In genomic region chr16:4694664-4695451, GRCh38 we compare ENCODE assay signal across 8 cellular contexts. TPM values are rescaled to one million over a fixed set of nuclear protein-coding genes. Genes with fewer than 3 reads are reported as not detected.
DNase-seq lines count a peak whose midpoint lies in the region; ATAC-seq and TF ChIP-seq lines count a peak whose summit lies in the region.

No MANE protein-coding gene starts in this region.

- H3K9ac ChIP-seq in SK-N-MC (ENCODE audit: insufficient read length): no peak overlapping the region
- H3K9ac ChIP-seq in fibroblast of lung (ENCODE audit: insufficient read depth, low read length): no peak overlapping the region

- H3K36me3 Mint-ChIP-seq in Caco-2 (ENCODE audit: insufficient read depth, unreplicated experiment): peaks cover 49% of the 10 kb centered on the region

- ATAC-seq in GM18520 (IDR thresholded peaks at IDR 0.05; ENCODE audit: unreplicated experiment) (no peak), GM21360 (IDR thresholded peaks at IDR 0.05; ENCODE audit: unreplicated experiment) (no peak), HG03095 (IDR thresholded peaks at IDR 0.05; ENCODE audit: unreplicated experiment) (no peak), HG03469 (IDR thresholded peaks at IDR 0.05; ENCODE audit: unreplicated experiment) (no peak)

- H4K20me1 ChIP-seq in fibroblast of lung (ENCODE audit: control insufficient read depth, extremely low read depth, insufficient read depth, low read length): no peaks in the 10 kb centered on the region
- peaks cover 16% of the 10 kb centered on the region for H4K20me1 ChIP-seq in osteoblast (ENCODE audit: insufficient read depth, low read length)

- H3K4me3 ChIP-seq in Caco-2 (ENCODE audit: low read depth, low read length) (peak overlapping the region; percentile 100), SK-N-MC (peak overlapping the region; percentile 94), fibroblast of lung (replicated peaks in 1 of 4; ENCODE audit: control extremely low read depth in 1 of 4, insufficient read depth in 1 of 4, low read depth in 3 of 4, low read length in 4 of 4) (peak overlapping the region in 3 of 4 experiments; percentile 60 to 80 (median 71)), osteoblast (ENCODE audit: insufficient read depth, low read length) (peak overlapping the region; percentile 92)

- intact Hi-C loops in Caco-2 (cut with micrococcal nuclease; ENCODE audit: unreplicated experiment): loop anchor here (5.0 kb wide), 1 partner anchor 107 kb away; the partner anchor contains the start of gene ROGDI

- H3K79me2 ChIP-seq in fibroblast of lung (ENCODE audit: control insufficient read depth, insufficient read depth, low read length) (peaks cover 4% of the 10 kb centered on the region), osteoblast (ENCODE audit: insufficient read depth, low read length) (peaks cover 9% of the 10 kb centered on the region)

- H3K4me1 ChIP-seq in Caco-2 (0 out of 2 replicates have a peak, but pooled peaks cover 6% of the 10 kb centered on the region), fibroblast of lung (ENCODE audit: control insufficient read depth, extremely low read depth, insufficient read depth, low read length) (peaks cover 7% of the 10 kb centered on the region), osteoblast (ENCODE audit: insufficient read depth, low read length) (peaks cover 15% of the 10 kb centered on the region)

- H3K9me3 ChIP-seq in Caco-2 (no peaks in the 10 kb centered on the region), SK-N-MC (ENCODE audit: low read depth, low read length) (no peaks in the 10 kb centered on the region), fibroblast of lung (ENCODE audit: control insufficient read depth, insufficient read depth, low read depth, low read length) (no peaks in the 10 kb centered on the region), osteoblast (ENCODE audit: low read depth, low read length) (no peaks in the 10 kb centered on the region)

- no peaks in the 10 kb centered on the region; the same call in 1 of the 2 replicates for H3K36me3 ChIP-seq in Caco-2 (ENCODE audit: control insufficient read depth, insufficient read depth, low read length)
- H3K36me3 ChIP-seq in SK-N-MC (ENCODE audit: insufficient read depth, low read length): peaks cover 22% of the 10 kb centered on the region; the same call in 1 of the 2 replicates
- H3K36me3 ChIP-seq in fibroblast of lung (ENCODE audit: control insufficient read depth, insufficient read depth, low read length): peaks cover 28% of the 10 kb centered on the region
- H3K36me3 ChIP-seq in osteoblast (ENCODE audit: insufficient read depth, low read length): peaks cover 32% of the 10 kb centered on the region

- TF ChIP-seq CTCF in Caco-2 (IDR thresholded peaks at IDR 0.05; ENCODE audit: insufficient read depth in 1 of 2, low read depth in 1 of 2, low read length in 1 of 2, severe bottlenecking in 1 of 2, unreplicated experiment in 1 of 2) (no peak), fibroblast of lung (conservative IDR thresholded peaks at IDR 0.05 in 1 of 2, IDR thresholded peaks at IDR 0.05 in 1 of 2; ENCODE audit: low read depth in 1 of 2, low read length in 2 of 2) (peak in 1 of 2 donors; percentile 10), osteoblast (IDR thresholded peaks at IDR 0.05; ENCODE audit: extremely low read depth, low read depth, low read length) (peak; percentile 20)

- H3K27me3 ChIP-seq in Caco-2 (replicated peaks; ENCODE audit: control insufficient read depth, insufficient read depth, low read length) (no peaks in the 10 kb centered on the region), fibroblast of lung (ENCODE audit: control insufficient read depth, insufficient read depth, low read length) (no peaks in the 10 kb centered on the region), osteoblast (ENCODE audit: insufficient read depth, low read length) (no peaks in the 10 kb centered on the region)

- H3K9me3 Mint-ChIP-seq in Caco-2 (ENCODE audit: unreplicated experiment): no peaks in the 10 kb centered on the region

- POLR2A ChIA-PET in Caco-2 (lab: Charles Lee): no interaction called here

- CTCF ChIA-PET in Caco-2 (lab: Charles Lee): interaction anchor here (2.0 kb wide), 1 partner anchor 93 kb away, joined by 6 read pairs; the partner anchor contains the start of gene SEPTIN12

- DNase-seq in Caco-2: peak in 1 of 2 experiments; percentile 32
- DNase-seq in SK-N-MC (ENCODE audit: low read depth, low spot score): no peak
- no peak for DNase-seq in fibroblast of lung (ENCODE audit: low read depth in 2 of 2)
- DNase-seq in osteoblast (ENCODE audit: insufficient read length, low spot score, missing footprints): peak; percentile 95

- no peak overlapping the region for H3K27ac Mint-ChIP-seq in Caco-2 (ENCODE audit: unreplicated experiment)

- 0 out of 2 replicates have a peak overlapping the region, but pooled peaks have one; percentile 6 for H3K27ac ChIP-seq in SK-N-MC
- H3K27ac ChIP-seq in fibroblast of lung (ENCODE audit: insufficient read depth, low read length): peak overlapping the region; percentile 14
- H3K27ac ChIP-seq in osteoblast (ENCODE audit: low read depth, low read length): peak overlapping the region; percentile 45

- no peaks in the 10 kb centered on the region for H3K4me1 Mint-ChIP-seq in Caco-2 (ENCODE audit: low read depth, unreplicated experiment)

- H3K27me3 Mint-ChIP-seq in Caco-2 (ENCODE audit: insufficient read depth, unreplicated experiment): no peaks in the 10 kb centered on the region

- H2AFZ ChIP-seq in fibroblast of lung (ENCODE audit: low read length) (no peak overlapping the region), osteoblast (ENCODE audit: low read length) (no peak overlapping the region)

- H3K4me3 Mint-ChIP-seq in Caco-2 (ENCODE audit: unreplicated experiment): peak overlapping the region; percentile 76

- H3K4me2 ChIP-seq in fibroblast of lung (ENCODE audit: extremely low read depth, insufficient read depth, low read length) (peak overlapping the region; percentile 68), osteoblast (ENCODE audit: insufficient read depth, low read length) (peak overlapping the region; percentile 82)

- BruUV-seq in Caco-2 (replicated peaks; lab: Mats Ljungman, UMichigan): TSS peak; percentile 14

RNA-seq across cellular contexts. Expression of gene NUDT16L1, which starts 1.5 kb away (rescaled TPM):
- total RNA-seq in Caco-2 (2022): 27.9 and 31.3 TPM in 2 replicates
- 17.2 and 21.5 TPM in 2 replicates for total RNA-seq in fibroblast of lung
- 14.0 and 19.7 TPM in 2 replicates for polyA plus RNA-seq in fibroblast of lung
- 19.7 and 29.1 TPM in 2 replicates for polyA plus RNA-seq in fibroblast of lung (2012)
- 13.1 and 20.3 TPM in 2 replicates for polyA minus RNA-seq in fibroblast of lung (ENCODE audit: low replicate concordance)
- total RNA-seq in osteoblast: 15.0 and 18.1 TPM in 2 replicates

RNA-seq across cellular contexts. Expression of gene ANKS3, which starts 39.2 kb away (rescaled TPM):
- 27.4 and 28.1 TPM in 2 replicates for total RNA-seq in Caco-2 (2022)
- 26.2 and 26.3 TPM in 2 replicates for total RNA-seq in fibroblast of lung
- 8.4 and 11.9 TPM in 2 replicates for polyA plus RNA-seq in fibroblast of lung
- 10.6 and 11.0 TPM in 2 replicates for polyA plus RNA-seq in fibroblast of lung (2012)
- 9.0 and 22.6 TPM in 2 replicates for polyA minus RNA-seq in fibroblast of lung (ENCODE audit: low replicate concordance)
- total RNA-seq in osteoblast: 31.2 and 39.4 TPM in 2 replicates

RNA-seq across cellular contexts. Expression of gene DNAAF8, which starts 39.5 kb away (rescaled TPM):
- 0.54 TPM in 1 of 2 replicates, not detected in the other for total RNA-seq in Caco-2 (2022)
- 0.26 and 0.50 TPM in 2 replicates for total RNA-seq in fibroblast of lung
- 0.84 and 0.95 TPM in 2 replicates for polyA plus RNA-seq in fibroblast of lung
- polyA plus RNA-seq in fibroblast of lung (2012): 0.54 and 0.82 TPM in 2 replicates
- 0.89 and 1.5 TPM in 2 replicates for polyA minus RNA-seq in fibroblast of lung (ENCODE audit: low replicate concordance)
- 1.1 and 2.7 TPM in 2 replicates for total RNA-seq in osteoblast
